ENCODE assay signal across 12 cellular contexts in genomic region chr18:38174173-38174572, GRCh38.
DNase-seq lines count a peak whose midpoint lies in the region; ATAC-seq and TF ChIP-seq lines count a peak whose summit lies in the region.
"Had no signal": no experiment of that assay in that cellular context is flagged by ENCODE, and none has a peak within 500 bp of the region (broad histone marks: within the 10 kb centered on the region; RNA-seq: fewer than 3 reads in every experiment).

No MANE protein-coding gene starts in this region.

- H3K27ac ChIP-seq in neural cell (ENCODE audit: low read length) = peak overlapping the region; percentile 66
- H3K27ac ChIP-seq: A549, C4-2B had no signal

- H3K4me3 ChIP-seq in H7 (ENCODE audit: insufficient read depth, low read depth, low read length) (no peak overlapping the region), neural cell (ENCODE audit: low read length) (no peak overlapping the region)
- H3K4me3 ChIP-seq: A549, K562 had no signal

- peak; percentile 62 for DNase-seq in NCI-H2107 treated with DMSO at 0.1 percent for 48 hours (lab: John Stamatoyannopoulos, UW; ENCODE audit: unreplicated experiment)
- no peak for DNase-seq in NCI-H2107 (lab: John Stamatoyannopoulos, UW)
- DNase-seq in H7 = peak; percentile 5
- DNase-seq in WTC11 (ENCODE audit: low spot score) = no peak
- DNase-seq in GM13976 (ENCODE audit: low spot score) = no peak
- DNase-seq: BE2C; CD4-positive, alpha-beta memory T cell had no signal

- TF ChIP-seq CTCF in WTC11 (IDR thresholded peaks at IDR 0.05) = no peak
- TF ChIP-seq CTCF in neural cell (IDR thresholded peaks at IDR 0.05; ENCODE audit: poor library complexity, severe bottlenecking) = no peak
- no peak for TF ChIP-seq CTCF in GM13976 (IDR thresholded peaks at IDR 0.05; ENCODE audit: borderline replicate concordance, control extremely low read depth, extremely low read depth, insufficient read depth, missing control alignments)

- CTCF ChIA-PET in WTC11 (lab: Charles Lee) = no interaction called here

- H3K36me3 ChIP-seq in H7 (replicated peaks; ENCODE audit: control insufficient read depth, insufficient read depth, low read length) = no peaks in the 10 kb centered on the region
- no peaks in the 10 kb centered on the region for H3K36me3 ChIP-seq in neural cell (ENCODE audit: insufficient read depth, low read length)
- H3K36me3 ChIP-seq: BE2C had no signal

- no peaks in the 10 kb centered on the region for H3F3A ChIP-seq in neural cell (ENCODE audit: insufficient read depth, low read length, poor library complexity, severe bottlenecking)

- H3K4me2 ChIP-seq in neural cell (ENCODE audit: low read length) = no peak overlapping the region
- H3K4me2 ChIP-seq: A549 had no signal

- no peaks in the 10 kb centered on the region for H4K20me1 ChIP-seq in neural cell (ENCODE audit: insufficient read depth)

- H3K79me2 ChIP-seq in neural cell (replicated peaks; ENCODE audit: insufficient read depth, low read length) = no peaks in the 10 kb centered on the region

- H3K9me3 ChIP-seq in neural cell (ENCODE audit: low read length) = no peaks in the 10 kb centered on the region
- H3K9me3 ChIP-seq: A549, BE2C had no signal

- no peaks in the 10 kb centered on the region for H3K36me3 Mint-ChIP-seq in WTC11
- H3K36me3 Mint-ChIP-seq: CD4-positive, alpha-beta memory T cell had no signal

- peaks cover 14% of the 10 kb centered on the region for H3K4me1 Mint-ChIP-seq in WTC11
- H3K4me1 Mint-ChIP-seq: CD4-positive, alpha-beta memory T cell had no signal

- no peak overlapping the region for H3K4me3 Mint-ChIP-seq in WTC11
- H3K4me3 Mint-ChIP-seq: CD4-positive, alpha-beta memory T cell had no signal

- in situ Hi-C loops in GM13976 (cut with MboI; ENCODE audit: low sequenced_read_pairs, unreplicated experiment) = no loop called here

- no peak for TF ChIP-seq POLR2A in GM18505 (IDR thresholded peaks at IDR 0.05; ENCODE audit: borderline replicate concordance, extremely low read depth, insufficient read depth, insufficient read length)

- H3K27me3 Mint-ChIP-seq in WTC11 (ENCODE audit: low read depth) = no peaks in the 10 kb centered on the region; the same call in 1 of the 2 replicates
- H3K27me3 Mint-ChIP-seq: CD4-positive, alpha-beta memory T cell had no signal

- peak; percentile 65 for ATAC-seq in WTC11
- no peak for ATAC-seq in GM18505 (IDR thresholded peaks at IDR 0.05; ENCODE audit: unreplicated experiment)
- ATAC-seq: A549, K562 had no signal

- H3K27ac Mint-ChIP-seq in WTC11 = no peak overlapping the region
- H3K27ac Mint-ChIP-seq: CD4-positive, alpha-beta memory T cell had no signal

- no peak for TF ChIP-seq RAD21 in neural cell (conservative IDR thresholded peaks at IDR 0.05)

- no peak for TF ChIP-seq EP300 in neural cell (conservative IDR thresholded peaks at IDR 0.05; ENCODE audit: poor library complexity, severe bottlenecking)

- no peaks in the 10 kb centered on the region for H3K9me3 Mint-ChIP-seq in WTC11

- H2AFZ ChIP-seq in neural cell (ENCODE audit: low read depth, low read length) = no peak overlapping the region

- no peaks in the 10 kb centered on the region for H3K27me3 ChIP-seq in H7 (ENCODE audit: control insufficient read depth, insufficient read depth, low read length)
- H3K27me3 ChIP-seq in neural cell (ENCODE audit: insufficient read depth, low read depth, low read length) = no peaks in the 10 kb centered on the region
- H3K27me3 ChIP-seq: BE2C had no signal

- POLR2A ChIA-PET in WTC11 (lab: Charles Lee) = interaction anchor here (0.6 kb wide), 1 partner anchor 9 kb away, joined by 4 read pairs; no protein-coding TSS in a partner anchor

- H3K9ac ChIP-seq in neural cell (ENCODE audit: low read length) = peak overlapping the region; percentile 15

- H3K9me2 ChIP-seq in neural cell (ENCODE audit: insufficient read depth, low read length) = no peaks in the 10 kb centered on the region

TF ChIP-seq in WTC11, 78 proteins besides CTCF, POLR2A, EP300 and RAD21 (continues in another document):
- TF ChIP-seq HMGXB4 (CRISPR knock-in tag; IDR thresholded peaks at IDR 0.05) (no peak), SMAD3 (CRISPR knock-in tag; IDR thresholded peaks at IDR 0.05; ENCODE audit: borderline replicate concordance) (no peak), GTF2I (CRISPR knock-in tag; conservative IDR thresholded peaks at IDR 0.05) (no peak), E2F4 (CRISPR knock-in tag; IDR thresholded peaks at IDR 0.05; ENCODE audit: borderline replicate concordance, low read depth) (no peak), ZNF512 (CRISPR knock-in tag; IDR thresholded peaks at IDR 0.05; ENCODE audit: borderline replicate concordance) (no peak)

TF ChIP-seq in neural cell, 6 proteins besides CTCF, POLR2A, EP300 and RAD21:
- no peak for TF ChIP-seq SMC3 (conservative IDR thresholded peaks at IDR 0.05; ENCODE audit: poor library complexity)
- no peak for TF ChIP-seq POLR2AphosphoS5 (IDR thresholded peaks at IDR 0.05)
- TF ChIP-seq TAF1 (IDR thresholded peaks at IDR 0.05; ENCODE audit: low read depth) = no peak
- no peak for TF ChIP-seq MXI1 (conservative IDR thresholded peaks at IDR 0.05; ENCODE audit: poor library complexity, severe bottlenecking)
- TF ChIP-seq REST (IDR thresholded peaks at IDR 0.05; ENCODE audit: borderline replicate concordance) = no peak
- no peak for TF ChIP-seq EZH2 (IDR thresholded peaks at IDR 0.05; ENCODE audit: borderline replicate concordance, insufficient read depth, low read length, poor library complexity, severe bottlenecking)

Comparison
In these comparisons a context has a peak if more than half of its experiments do, and no peak if none do; other contexts are left out.
1. DNase-seq: peak in NCI-H2107 treated with DMSO at 0.1 percent for 48 hours (single experiment) and H7 (single experiment); none in NCI-H2107 (single experiment), WTC11 (single experiment) and GM13976 (single experiment).